ENCODE assay signal across 13 cellular contexts in genomic region chr15:62124953-62125263, GRCh38. TPM values are rescaled to one million over a fixed set of nuclear protein-coding genes. Genes with fewer than 3 reads are reported as not detected.
DNase-seq lines count a peak whose midpoint lies in the region; ATAC-seq, FAIRE-seq and TF ChIP-seq lines count a peak whose summit lies in the region.
"Had no signal": no experiment of that assay in that cellular context is flagged by ENCODE, and none has a peak within 500 bp of the region (broad histone marks: within the 10 kb centered on the region; RNA-seq: fewer than 3 reads in every experiment).

No MANE protein-coding gene starts in this region.

- peak overlapping the region; percentile 86 for H3K27ac Mint-ChIP-seq in Calu3 (ENCODE audit: unreplicated experiment)
- no peak overlapping the region for H3K27ac Mint-ChIP-seq in astrocyte (ENCODE audit: unreplicated experiment)
- peak overlapping the region in 3 of 10 donors; percentile 10 to 63 (median 25) for H3K27ac Mint-ChIP-seq in naive thymus-derived CD8-positive, alpha-beta T cell
- H3K27ac Mint-ChIP-seq: mesothelial cell of epicardium had no signal

- DNase-seq in Calu3 (no peak), Karpas-422 (peak; percentile 41), astrocyte (ENCODE audit: low read depth) (no peak), HPDE6-E6E7 (ENCODE audit: extremely low spot score) (no peak), cortex of kidney (lab: John Stamatoyannopoulos, UW) (no peak)
- no peak for DNase-seq in naive thymus-derived CD8-positive, alpha-beta T cell
- DNase-seq: anterior cingulate cortex, NCI-H1694 had no signal

- BruUV-seq in Calu3 (replicated peaks; lab: Mats Ljungman, UMichigan): no TSS peak

- H3K79me2 ChIP-seq in Karpas-422 (ENCODE audit: low read length) (no peaks in the 10 kb centered on the region), astrocyte (ENCODE audit: insufficient read depth, low read length) (no peaks in the 10 kb centered on the region)

- H4K20me1 ChIP-seq in Karpas-422 (ENCODE audit: insufficient read depth, low read depth, low read length) (no peaks in the 10 kb centered on the region), astrocyte (ENCODE audit: insufficient read depth, low read length) (no peaks in the 10 kb centered on the region)

- H3K27me3 Mint-ChIP-seq in Calu3 (ENCODE audit: unreplicated experiment) (no peaks in the 10 kb centered on the region), astrocyte (ENCODE audit: low read depth, unreplicated experiment) (no peaks in the 10 kb centered on the region)
- no peaks in the 10 kb centered on the region for H3K27me3 Mint-ChIP-seq in naive thymus-derived CD8-positive, alpha-beta T cell

- H3K4me1 ChIP-seq in Karpas-422 (ENCODE audit: low read length): peaks cover 16% of the 10 kb centered on the region
- no peaks in the 10 kb centered on the region for H3K4me1 ChIP-seq in astrocyte (ENCODE audit: insufficient read depth, low read length)
- peaks cover 6 to 22% of the 10 kb centered on the region in 2 donors for H3K4me1 ChIP-seq in mucosa of rectum (ENCODE audit: control insufficient read depth in 2 of 2, insufficient read depth in 2 of 2, low read length in 2 of 2)

- intact Hi-C loops in Calu3 (cut with micrococcal nuclease; ENCODE audit: unreplicated experiment): loop anchor here (1.0 to 5.0 kb wide), 6 partner anchors 40 to 182 kb away; partner anchors contain the start of genes C2CD4A and C2CD4B

- H3K4me2 ChIP-seq in Karpas-422 (ENCODE audit: low read depth, low read length, poor library complexity, severe bottlenecking) (no peak overlapping the region), astrocyte (ENCODE audit: low read length) (no peak overlapping the region)

- H3K27ac ChIP-seq in Karpas-422 (ENCODE audit: low read length) (no peak overlapping the region), astrocyte (ENCODE audit: low read depth, low read length) (no peak overlapping the region), mucosa of rectum (ENCODE audit: low read depth in 2 of 2, low read length in 2 of 2) (peak overlapping the region; percentile 41 to 56)

- FAIRE-seq in astrocyte (lab: Jason Lieb, UNC): no peak

- H3K9ac ChIP-seq in Karpas-422 (ENCODE audit: low read length): no peak overlapping the region
- no peak overlapping the region for H3K9ac ChIP-seq in astrocyte (ENCODE audit: low read length)
- no peak overlapping the region for H3K9ac ChIP-seq in mucosa of rectum (ENCODE audit: low read depth in 1 of 2, low read length in 2 of 2)

- no peaks in the 10 kb centered on the region for H3K27me3 ChIP-seq in Karpas-422 (ENCODE audit: low read length)
- H3K27me3 ChIP-seq in astrocyte (ENCODE audit: insufficient read depth, low read length): no peaks in the 10 kb centered on the region
- H3K27me3 ChIP-seq in mucosa of rectum (ENCODE audit: control insufficient read depth in 2 of 2, insufficient read depth in 2 of 2, low read length in 2 of 2): no peaks in the 10 kb centered on the region

- H3K36me3 ChIP-seq in Karpas-422 (ENCODE audit: insufficient read depth, low read length) (no peaks in the 10 kb centered on the region), astrocyte (ENCODE audit: insufficient read depth, low read length) (no peaks in the 10 kb centered on the region), mucosa of rectum (ENCODE audit: control insufficient read depth in 2 of 2, insufficient read depth in 2 of 2, low read length in 2 of 2) (no peaks in the 10 kb centered on the region)

- peaks cover 2% of the 10 kb centered on the region for H3K9me3 Mint-ChIP-seq in Calu3 (ENCODE audit: low read depth, unreplicated experiment)
- H3K9me3 Mint-ChIP-seq in astrocyte (ENCODE audit: unreplicated experiment): peaks cover 2% of the 10 kb centered on the region
- H3K9me3 Mint-ChIP-seq in naive thymus-derived CD8-positive, alpha-beta T cell: peaks cover 0 to 6% (median 0%) of the 10 kb centered on the region in 9 donors
- H3K9me3 Mint-ChIP-seq: T-helper 1 cell treated with Interleukin-12 subunit alpha and Interleukin-12 subunit beta and Interleukin-4 antibody, amounts not matched to agents 30 μg/mL and 1 μg/mL, for 36 hours had no signal

- H3K36me3 Mint-ChIP-seq in Calu3 (ENCODE audit: insufficient read depth, unreplicated experiment): peaks cover 5% of the 10 kb centered on the region
- no peaks in the 10 kb centered on the region for H3K36me3 Mint-ChIP-seq in astrocyte (ENCODE audit: low read depth, unreplicated experiment)
- no peaks in the 10 kb centered on the region for H3K36me3 Mint-ChIP-seq in naive thymus-derived CD8-positive, alpha-beta T cell
- H3K36me3 Mint-ChIP-seq: mesothelial cell of epicardium had no signal

- no peak overlapping the region for H3K4me3 Mint-ChIP-seq in Calu3 (ENCODE audit: low read depth, unreplicated experiment)
- no peak overlapping the region for H3K4me3 Mint-ChIP-seq in astrocyte (ENCODE audit: unreplicated experiment)
- no peak overlapping the region for H3K4me3 Mint-ChIP-seq in naive thymus-derived CD8-positive, alpha-beta T cell
- H3K4me3 Mint-ChIP-seq: mesothelial cell of epicardium; T-helper 1 cell treated with Interleukin-12 subunit alpha and Interleukin-12 subunit beta and Interleukin-4 antibody, amounts not matched to agents 30 μg/mL and 1 μg/mL, for 36 hours had no signal

- H2AFZ ChIP-seq in Karpas-422 (ENCODE audit: low read length) (no peak overlapping the region), astrocyte (ENCODE audit: low read depth, low read length) (peak overlapping the region; percentile 45)

- H3K9me2 ChIP-seq in Karpas-422 (replicated peaks; ENCODE audit: insufficient read depth, low read length): no peaks in the 10 kb centered on the region

- no peak for TF ChIP-seq CTCF in Calu3 (IDR thresholded peaks at IDR 0.05; ENCODE audit: unreplicated experiment)
- TF ChIP-seq CTCF in astrocyte (IDR thresholded peaks at IDR 0.05; ENCODE audit: insufficient read depth, low read depth, low read length): no peak

- POLR2A ChIA-PET in naive thymus-derived CD8-positive, alpha-beta T cell (lab: Charles Lee): no interaction called here

- H3K9me3 ChIP-seq in Karpas-422 (ENCODE audit: low read length): no peaks in the 10 kb centered on the region
- H3K9me3 ChIP-seq in astrocyte (ENCODE audit: insufficient read depth, low read depth, low read length): no peaks in the 10 kb centered on the region
- H3K9me3 ChIP-seq in mucosa of rectum (ENCODE audit: control insufficient read depth in 2 of 2, low read length in 2 of 2): no peaks in the 10 kb centered on the region

- H3K4me3 ChIP-seq in Karpas-422 (ENCODE audit: low read length) (no peak overlapping the region), astrocyte (ENCODE audit: insufficient read depth, low read depth, low read length) (no peak overlapping the region), mucosa of rectum (ENCODE audit: low read length in 2 of 2) (no peak overlapping the region)

- CTCF ChIA-PET in Calu3 (lab: Charles Lee): interaction anchor here (0.7 to 3.4 kb wide), 12 partner anchors 11 to 182 kb away, joined by 3 to 35 read pairs (median 6); no protein-coding TSS in a partner anchor

- H3K4me1 Mint-ChIP-seq in Calu3 (ENCODE audit: low read depth, unreplicated experiment) (peaks cover 56% of the 10 kb centered on the region), astrocyte (ENCODE audit: low read depth, unreplicated experiment) (peaks cover under 1% of the 10 kb centered on the region)
- peaks cover 12 to 37% (median 31%) of the 10 kb centered on the region in 4 donors for H3K4me1 Mint-ChIP-seq in naive thymus-derived CD8-positive, alpha-beta T cell
- H3K4me1 Mint-ChIP-seq: mesothelial cell of epicardium had no signal

- no peak for ATAC-seq in naive thymus-derived CD8-positive, alpha-beta T cell
- no peak for ATAC-seq in HG02970 (IDR thresholded peaks at IDR 0.05; ENCODE audit: low FRiP score, unreplicated experiment)

RNA-seq across cellular contexts. Expression of gene C2CD4B, which starts 40.2 kb away (rescaled TPM):
- 18.8 and 29.9 TPM in 2 replicates for total RNA-seq in Calu3 (2022)
- total RNA-seq in Karpas-422 (2014; rRNA removed; shearing (Covaris generic); ENCODE audit: low replicate concordance): not detected in 2 replicates
- not detected in 2 replicates for total RNA-seq in astrocyte
- total RNA-seq in naive thymus-derived CD8-positive, alpha-beta T cell: not detected
- polyA plus RNA-seq in naive thymus-derived CD8-positive, alpha-beta T cell: not detected
- total RNA-seq: HT1080, mesothelial cell of epicardium had no signal

RNA-seq across cellular contexts. Expression of gene C2CD4A, which starts 58.1 kb away (rescaled TPM):
- 17.1 and 17.6 TPM in 2 replicates for total RNA-seq in Calu3 (2022)
- total RNA-seq in Karpas-422 (2014; rRNA removed; shearing (Covaris generic); ENCODE audit: low replicate concordance): not detected in 2 replicates
- total RNA-seq in astrocyte: not detected in 2 replicates
- total RNA-seq in naive thymus-derived CD8-positive, alpha-beta T cell: not detected
- polyA plus RNA-seq in naive thymus-derived CD8-positive, alpha-beta T cell: not detected
- total RNA-seq: HT1080, mesothelial cell of epicardium had no signal

Comparison
In these comparisons a context has a peak if more than half of its experiments do, and no peak if none do; other contexts are left out.
1. H3K27ac ChIP-seq: peak in mucosa of rectum (2 of 2); none in Karpas-422 (single experiment) and astrocyte (single experiment).
2. RNA of gene C2CD4B, which starts 40.2 kb away (total RNA-seq): 18.8 to 29.9 TPM in Calu3; not detected in Karpas-422, not detected in astrocyte and not detected in naive thymus-derived CD8-positive, alpha-beta T cell; every median in the first group is over 10 times any median in the second.
3. RNA of gene C2CD4A, which starts 58.1 kb away (total RNA-seq): 17.1 to 17.6 TPM in Calu3; not detected in Karpas-422, not detected in astrocyte and not detected in naive thymus-derived CD8-positive, alpha-beta T cell; every median in the first group is over 10 times any median in the second.